Comparison of ENCODE assay signal across 29 cellular contexts in the genomic region with DNA sequence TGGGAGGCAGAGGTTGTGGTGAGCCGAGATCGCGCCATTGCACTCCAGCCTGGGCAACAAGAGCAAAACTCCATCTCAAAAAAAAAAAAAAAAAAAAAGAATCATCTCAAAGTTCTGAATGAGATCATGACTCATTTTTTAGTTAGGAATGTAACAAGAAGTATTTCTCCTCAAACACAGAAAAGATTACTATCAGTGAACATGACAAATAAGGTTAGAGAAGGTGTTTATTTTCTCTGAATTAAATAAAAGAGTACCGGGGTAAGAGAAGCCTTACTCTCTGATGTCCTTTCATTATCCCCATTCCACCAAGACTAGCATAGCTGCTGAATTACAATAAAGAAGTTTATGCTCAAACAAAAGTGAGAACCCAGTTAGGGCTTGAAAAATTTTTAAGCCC. TPM values are rescaled to one million over a fixed set of nuclear protein-coding genes. Genes with fewer than 3 reads are reported as not detected.
A peak's percentile ranks its signal among the peaks of the same experiment; 100 is the strongest.
DNase-seq lines count a peak whose midpoint lies in the region; FAIRE-seq and TF ChIP-seq lines count a peak whose summit lies in the region.
"Had no signal": no experiment of that assay in that cellular context is flagged by ENCODE, and none has a peak within 500 bp of the region (broad histone marks: within the 10 kb centered on the region; RNA-seq: fewer than 3 reads in every experiment).

No MANE protein-coding gene starts in this region.

- peak overlapping the region; percentile 35 for H3K4me2 ChIP-seq in SK-N-SH
- H3K4me2 ChIP-seq: KMS-11 had no signal

- no peaks in the 10 kb centered on the region for H3K9me3 ChIP-seq in SK-N-SH
- H3K9me3 ChIP-seq: Caco-2, pancreas, right atrium auricular region, spleen had no signal

- TF ChIP-seq RAD21 in SK-N-SH (IDR thresholded peaks at IDR 0.05; ENCODE audit: low read length): no peak

- H3K4me1 Mint-ChIP-seq in activated CD4-positive, alpha-beta memory T cell treated with anti-CD3 and anti-CD28 coated beads for 36 hours (ENCODE audit: low read depth): peaks cover 2% of the 10 kb centered on the region
- H3K4me1 Mint-ChIP-seq: central memory CD8-positive, alpha-beta T cell had no signal

- no peaks in the 10 kb centered on the region for H4K20me1 ChIP-seq in SK-N-SH (ENCODE audit: insufficient read depth)

- no peak for TF ChIP-seq CTCF in SK-N-SH (IDR thresholded peaks at IDR 0.05)
- no peak for TF ChIP-seq CTCF in fibroblast of villous mesenchyme (IDR thresholded peaks at IDR 0.05; ENCODE audit: insufficient read depth, low read depth, low read length)
- no peak for TF ChIP-seq CTCF in dorsolateral prefrontal cortex (IDR thresholded peaks at IDR 0.05 in 54 of 56, conservative IDR thresholded peaks at IDR 0.05 in 2 of 56; ENCODE audit: low read depth in 1 of 56, partially characterized antibody in 56 of 56)

- DNase-seq in H54 (ENCODE audit: insufficient read length, low spot score) (no peak), SK-N-SH (no peak), fibroblast of villous mesenchyme (ENCODE audit: low read depth) (peak; percentile 16), DMS153 treated with DMSO at 0.1 percent for 48 hours (lab: John Stamatoyannopoulos, UW; ENCODE audit: unreplicated experiment) (no peak), dorsolateral prefrontal cortex (no peak), Ammon's horn (ENCODE audit: low spot score) (no peak)
- no peak for DNase-seq in activated CD4-positive, alpha-beta memory T cell treated with anti-CD3 and anti-CD28 coated beads for 36 hours
- DNase-seq: activated CD4-positive, alpha-beta T cell treated with anti-CD3 and anti-CD28 coated beads for 36 hours; activated effector memory CD4-positive, alpha-beta T cell treated with Interleukin-2 at 50 U/mL for 16 hours; activated T-cell treated with anti-CD3 and anti-CD28 coated beads for 4 hours; C1 segment of cervical spinal cord; Caco-2; GOT3; NCI-H1417 treated with DMSO at 0.1 percent for 48 hours; NCI-H2081 treated with DMSO at 0.1 percent for 48 hours; NCI-H226; NCI-H748 treated with DMSO at 0.1 percent for 48 hours; pancreas; RPMI8226; spleen; T-helper 2 cell had no signal

- peaks cover 35% of the 10 kb centered on the region for H3K36me3 Mint-ChIP-seq in activated CD4-positive, alpha-beta memory T cell treated with anti-CD3 and anti-CD28 coated beads for 36 hours

- H3K27ac Mint-ChIP-seq in activated CD4-positive, alpha-beta memory T cell treated with anti-CD3 and anti-CD28 coated beads for 36 hours: no peak overlapping the region
- H3K27ac Mint-ChIP-seq: activated CD4-positive, alpha-beta T cell treated with anti-CD3 and anti-CD28 coated beads for 36 hours; type B pancreatic cell had no signal

- H3K4me3 Mint-ChIP-seq in activated CD4-positive, alpha-beta memory T cell treated with anti-CD3 and anti-CD28 coated beads for 36 hours: no peak overlapping the region
- H3K4me3 Mint-ChIP-seq: activated CD4-positive, alpha-beta T cell treated with anti-CD3 and anti-CD28 coated beads for 36 hours; activated naive CD8-positive, alpha-beta T cell; central memory CD8-positive, alpha-beta T cell; type B pancreatic cell had no signal

- no peak overlapping the region for H2AFZ ChIP-seq in ACC112 (ENCODE audit: low read length, unreplicated experiment)
- H2AFZ ChIP-seq in SK-N-SH (ENCODE audit: low read depth): no peak overlapping the region

- TF ChIP-seq EP300 in SK-N-SH (IDR thresholded peaks at IDR 0.05; ENCODE audit: borderline replicate concordance in 1 of 2, low read depth in 1 of 2, low read length in 1 of 2): no peak

- 72% methylated on average over 4 of the region's 4 CpGs for WGBS in SK-N-SH (ENCODE audit: low lambda C conversion rate)

- no peaks in the 10 kb centered on the region for H3K9me3 Mint-ChIP-seq in activated CD4-positive, alpha-beta memory T cell treated with anti-CD3 and anti-CD28 coated beads for 36 hours
- H3K9me3 Mint-ChIP-seq: central memory CD8-positive, alpha-beta T cell; type B pancreatic cell had no signal

- H3K4me1 ChIP-seq in ACC112 (ENCODE audit: control insufficient read depth, insufficient read depth, low read length, unreplicated experiment) (peaks cover 15% of the 10 kb centered on the region), SK-N-SH (ENCODE audit: control insufficient read depth in 1 of 2, insufficient read depth in 2 of 2, low read depth in 1 of 2, low read length in 1 of 2) (0 out of 4 replicates have a peak, but pooled peaks cover 0 to 6% of the 10 kb centered on the region in 2 experiments)
- H3K4me1 ChIP-seq: pancreas, right atrium auricular region, spleen had no signal

- H3K27me3 ChIP-seq in ACC112 (ENCODE audit: insufficient read depth, low read length) (no peaks in the 10 kb centered on the region), SK-N-SH (ENCODE audit: insufficient read depth) (no peaks in the 10 kb centered on the region), dorsolateral prefrontal cortex (no peaks in the 10 kb centered on the region)
- H3K27me3 ChIP-seq: pancreas, right atrium auricular region, spleen had no signal

- H3K79me2 ChIP-seq in ACC112 (ENCODE audit: control insufficient read depth, insufficient read depth, low read length, unreplicated experiment): no peaks in the 10 kb centered on the region
- H3K79me2 ChIP-seq in SK-N-SH (ENCODE audit: insufficient read depth): no peaks in the 10 kb centered on the region; the same call in 1 of the 2 replicates

- H3K27ac ChIP-seq in ACC112 (ENCODE audit: low read depth, low read length): 0 out of 2 replicates have a peak overlapping the region, but pooled peaks have one; percentile 6
- peak overlapping the region in 1 of 2 experiments; percentile 68; a peak in 3 of 4 replicates for H3K27ac ChIP-seq in SK-N-SH (ENCODE audit: low read depth in 2 of 2, low read length in 1 of 2)
- no peak overlapping the region for H3K27ac ChIP-seq in dorsolateral prefrontal cortex
- H3K27ac ChIP-seq: KMS-11, pancreas, right atrium auricular region, SK-N-MC, spleen had no signal

- no peak overlapping the region for H3K9ac ChIP-seq in SK-N-SH
- H3K9ac ChIP-seq: KMS-11 had no signal

- peaks cover 15% of the 10 kb centered on the region for H3F3A ChIP-seq in SK-N-SH (replicated peaks; ENCODE audit: insufficient read depth)

- intact Hi-C loops in activated CD4-positive, alpha-beta memory T cell treated with anti-CD3 and anti-CD28 coated beads for 36 hours (cut with micrococcal nuclease): no loop called here
- intact Hi-C loops in dorsolateral prefrontal cortex (cut with DNase I): no loop called here

- no peak for TF ChIP-seq POLR2A in H54 (IDR thresholded peaks at IDR 0.05; ENCODE audit: low read depth, low read length)

- POLR2A ChIA-PET in SK-N-SH (lab: Yijun Ruan, JAX): no interaction called here
- POLR2A ChIA-PET in activated CD4-positive, alpha-beta memory T cell treated with anti-CD3 and anti-CD28 coated beads for 36 hours (lab: Charles Lee): no interaction called here

- FAIRE-seq in H54 (lab: Jason Lieb, UNC): peak; percentile 74
- FAIRE-seq: GM12892, pancreas had no signal

- CTCF ChIA-PET in SK-N-SH (lab: Yijun Ruan, JAX): interaction anchor here (1.4 kb wide), 2 partner anchors 40 to 74 kb away, joined by 4 to 5 read pairs; no protein-coding TSS in a partner anchor
- CTCF ChIA-PET in activated CD4-positive, alpha-beta memory T cell treated with anti-CD3 and anti-CD28 coated beads for 36 hours (lab: Charles Lee): no interaction called here

- H3K27me3 Mint-ChIP-seq in activated CD4-positive, alpha-beta memory T cell treated with anti-CD3 and anti-CD28 coated beads for 36 hours: no peaks in the 10 kb centered on the region
- H3K27me3 Mint-ChIP-seq: activated CD4-positive, alpha-beta T cell treated with anti-CD3 and anti-CD28 coated beads for 36 hours; activated naive CD8-positive, alpha-beta T cell; central memory CD8-positive, alpha-beta T cell; type B pancreatic cell had no signal

- no peak overlapping the region for H3K4me3 ChIP-seq in ACC112 (ENCODE audit: low read depth, low read length)
- H3K4me3 ChIP-seq in SK-N-SH (ENCODE audit: low read depth in 2 of 2, low read length in 1 of 2): no peak overlapping the region
- no peak overlapping the region for H3K4me3 ChIP-seq in fibroblast of villous mesenchyme (ENCODE audit: low read depth, low read length)
- no peak overlapping the region for H3K4me3 ChIP-seq in dorsolateral prefrontal cortex
- H3K4me3 ChIP-seq: pancreas, right atrium auricular region, SK-N-MC, spleen had no signal

- H3K36me3 ChIP-seq in ACC112 (ENCODE audit: insufficient read depth, low read length) (no peaks in the 10 kb centered on the region), SK-N-SH (replicated peaks in 1 of 2; ENCODE audit: control insufficient read depth in 1 of 2, insufficient read depth in 2 of 2, low read length in 1 of 2) (peaks cover 0 to 6% of the 10 kb centered on the region in 2 experiments)
- H3K36me3 ChIP-seq: pancreas, right atrium auricular region had no signal

- H3K9me2 ChIP-seq in SK-N-SH: no peaks in the 10 kb centered on the region

TF ChIP-seq in SK-N-SH, 30 proteins besides CTCF, POLR2A, EP300 and RAD21:
- peak; percentile 53 for TF ChIP-seq JUND (IDR thresholded peaks at IDR 0.05)
- TF ChIP-seq FOSL2 (IDR thresholded peaks at IDR 0.05; ENCODE audit: borderline replicate concordance, low read depth): peak; percentile 56; the same call in 1 of the 2 replicates
- TF ChIP-seq SIN3A (IDR thresholded peaks at IDR 0.05; ENCODE audit: borderline replicate concordance, low read depth, low read length): no peak

RNA-seq across cellular contexts. Expression of a gene that starts 50.1 kb away (rescaled TPM):
- polyA plus RNA-seq in SK-N-SH (2012; rRNA removed): 0.71 and 0.88 TPM in 2 replicates
- polyA plus RNA-seq in SK-N-SH (2012; cell fraction: cytosol; rRNA removed): 1.4 and 1.8 TPM in 2 replicates
- polyA plus RNA-seq in SK-N-SH (2012; cell fraction: nucleus; rRNA removed): 0.52 and 1.0 TPM in 2 replicates
- 4.5 and 7.8 TPM in 2 replicates for total RNA-seq in fibroblast of villous mesenchyme
- total RNA-seq in activated CD4-positive, alpha-beta memory T cell treated with anti-CD3 and anti-CD28 coated beads for 36 hours: 1 to 10 TPM; 5.6 to 5.7 TPM
- 1 to 10 TPM; 4.1 to 7.9 (median 5.9) TPM for total RNA-seq in dorsolateral prefrontal cortex

RNA-seq across cellular contexts. Expression of a gene that starts 51.4 kb away (rescaled TPM):
- polyA plus RNA-seq in SK-N-SH (2012; rRNA removed): 34.1 and 40.8 TPM in 2 replicates
- 48.7 and 73.6 TPM in 2 replicates for polyA plus RNA-seq in SK-N-SH (2012; cell fraction: cytosol; rRNA removed)
- polyA plus RNA-seq in SK-N-SH (2012; cell fraction: nucleus; rRNA removed): 16.4 and 24.1 TPM in 2 replicates
- total RNA-seq in fibroblast of villous mesenchyme (28.3 and 38.0 TPM in 2 replicates), dorsolateral prefrontal cortex (100 to 1,000 TPM in 6 of 120 experiments, 10 to 100 TPM in 114; 25.5 to 115 (median 77.2) TPM)
- total RNA-seq in activated CD4-positive, alpha-beta memory T cell treated with anti-CD3 and anti-CD28 coated beads for 36 hours: 10 to 100 TPM; 42.3 to 44.0 TPM
